ENCODE assay signal across 8 cellular contexts in genomic region chr11:83063073-83063754, GRCh38. TPM values are rescaled to one million over a fixed set of nuclear protein-coding genes. Genes with fewer than 3 reads are reported as not detected.
DNase-seq lines count a peak whose midpoint lies in the region; ATAC-seq and TF ChIP-seq lines count a peak whose summit lies in the region.

No MANE protein-coding gene starts in this region.

- DNase-seq in Ammon's horn (ENCODE audit: low spot score) (peak; percentile 7), left ventricle myocardium inferior (no peak), thyroid gland (peak; percentile 14 to 25), SK-N-SH (no peak)
- DNase-seq in T-helper 2 cell treated with Interferon-gamma antibody and Interleukin-4, amounts not matched to agents 5 μg/mL and 100 μg/mL, for 36 hours (ENCODE audit: low spot score), result peak; percentile 13
- no peak for DNase-seq in effector CD4-positive, alpha-beta T cell

- H3K9ac ChIP-seq in SK-N-SH, result no peak overlapping the region

- H3K9me3 ChIP-seq in left ventricle myocardium inferior (replicated peaks), result no peaks in the 10 kb centered on the region
- H3K9me3 ChIP-seq in thyroid gland, result no peaks in the 10 kb centered on the region
- no peaks in the 10 kb centered on the region; the same call in 1 of the 2 replicates for H3K9me3 ChIP-seq in SK-N-SH

- peaks cover 27% of the 10 kb centered on the region for H3K36me3 Mint-ChIP-seq in T-helper 2 cell treated with Interferon-gamma antibody and Interleukin-4, amounts not matched to agents 5 μg/mL and 100 μg/mL, for 36 hours (ENCODE audit: low read depth)

- H3K27ac ChIP-seq in left ventricle myocardium inferior (replicated peaks) (peak overlapping the region; percentile 60), thyroid gland (peak overlapping the region; percentile 85 to 87 (median 87)), SK-N-SH (ENCODE audit: low read depth in 2 of 2, low read length in 1 of 2) (no peak overlapping the region)

- ATAC-seq in GM18907 (IDR thresholded peaks at IDR 0.05; ENCODE audit: unreplicated experiment), result peak; percentile 76
- peak; percentile 68 for ATAC-seq in HG03060 (IDR thresholded peaks at IDR 0.05; ENCODE audit: low read depth, unreplicated experiment)

- TF ChIP-seq RAD21 in SK-N-SH (IDR thresholded peaks at IDR 0.05; ENCODE audit: low read length), result no peak

- POLR2A ChIA-PET in SK-N-SH (lab: Yijun Ruan, JAX), result no interaction called here

- intact Hi-C loops in left ventricle myocardium inferior (cut with micrococcal nuclease) (loop anchor here (10.0 kb wide), 1 partner anchor 58 kb away; no protein-coding TSS in a partner anchor), thyroid gland (cut with DNase I) (no loop called here)

- TF ChIP-seq EP300 in SK-N-SH (IDR thresholded peaks at IDR 0.05; ENCODE audit: borderline replicate concordance in 1 of 2, low read depth in 1 of 2, low read length in 1 of 2), result no peak

- CTCF ChIA-PET in SK-N-SH (lab: Yijun Ruan, JAX), result interaction anchor here (1.5 kb wide), 1 partner anchor 8 kb away, joined by 4 read pairs; the partner anchor contains the start of gene RAB30

- H3K36me3 ChIP-seq in left ventricle myocardium inferior, result no peaks in the 10 kb centered on the region
- no peaks in the 10 kb centered on the region for H3K36me3 ChIP-seq in thyroid gland
- no peaks in the 10 kb centered on the region for H3K36me3 ChIP-seq in SK-N-SH (replicated peaks in 1 of 2; ENCODE audit: control insufficient read depth in 1 of 2, insufficient read depth in 2 of 2, low read length in 1 of 2)

- H3K79me2 ChIP-seq in SK-N-SH (ENCODE audit: insufficient read depth), result peaks cover 92% of the 10 kb centered on the region

- peak overlapping the region; percentile 82 for H3K4me3 Mint-ChIP-seq in T-helper 2 cell treated with Interferon-gamma antibody and Interleukin-4, amounts not matched to agents 5 μg/mL and 100 μg/mL, for 36 hours

- peaks cover 34% of the 10 kb centered on the region for H3K4me1 Mint-ChIP-seq in T-helper 2 cell treated with Interferon-gamma antibody and Interleukin-4, amounts not matched to agents 5 μg/mL and 100 μg/mL, for 36 hours (ENCODE audit: low read depth)

- peaks cover 61% of the 10 kb centered on the region for H3K4me1 ChIP-seq in left ventricle myocardium inferior
- H3K4me1 ChIP-seq in thyroid gland, result peaks cover 17 to 18% of the 10 kb centered on the region in 2 donors
- no peaks in the 10 kb centered on the region for H3K4me1 ChIP-seq in SK-N-SH (ENCODE audit: control insufficient read depth in 1 of 2, insufficient read depth in 2 of 2, low read depth in 1 of 2, low read length in 1 of 2)

- H3K4me2 ChIP-seq in SK-N-SH, result no peak overlapping the region

- peak in 1 of 2 donors; percentile 23 for TF ChIP-seq POLR2A in thyroid gland (IDR thresholded peaks at IDR 0.05)

- H3K27me3 Mint-ChIP-seq in T-helper 2 cell treated with Interferon-gamma antibody and Interleukin-4, amounts not matched to agents 5 μg/mL and 100 μg/mL, for 36 hours (ENCODE audit: low read depth), result no peaks in the 10 kb centered on the region

- TF ChIP-seq CTCF in left ventricle myocardium inferior (IDR thresholded peaks at IDR 0.05; ENCODE audit: borderline replicate concordance) (no peak), thyroid gland (IDR thresholded peaks at IDR 0.05) (no peak), SK-N-SH (IDR thresholded peaks at IDR 0.05) (no peak)

- H2AFZ ChIP-seq in SK-N-SH (ENCODE audit: low read depth), result no peak overlapping the region

- no peaks in the 10 kb centered on the region for H3K9me2 ChIP-seq in SK-N-SH

- WGBS in thyroid gland, 2 donors, result 14 to 20% methylated on average over 7 of the region's 7 CpGs
- 79% methylated on average over 7 of the region's 7 CpGs for WGBS in SK-N-SH (ENCODE audit: low lambda C conversion rate)

- H3F3A ChIP-seq in SK-N-SH (replicated peaks; ENCODE audit: insufficient read depth), result peaks cover 3% of the 10 kb centered on the region

- H3K27me3 ChIP-seq in left ventricle myocardium inferior (ENCODE audit: low read depth) (no peaks in the 10 kb centered on the region), thyroid gland (no peaks in the 10 kb centered on the region), SK-N-SH (ENCODE audit: insufficient read depth) (no peaks in the 10 kb centered on the region)

- H3K27ac Mint-ChIP-seq in T-helper 2 cell treated with Interferon-gamma antibody and Interleukin-4, amounts not matched to agents 5 μg/mL and 100 μg/mL, for 36 hours, result peak overlapping the region; percentile 97

- peaks cover 24% of the 10 kb centered on the region for H3K9me3 Mint-ChIP-seq in T-helper 2 cell treated with Interferon-gamma antibody and Interleukin-4, amounts not matched to agents 5 μg/mL and 100 μg/mL, for 36 hours

- H4K20me1 ChIP-seq in SK-N-SH (ENCODE audit: insufficient read depth), result no peaks in the 10 kb centered on the region

- H3K4me3 ChIP-seq in left ventricle myocardium inferior (peak overlapping the region; percentile 29), thyroid gland (replicated peaks in 1 of 3) (peak overlapping the region in 1 of 3 donors; percentile 4), SK-N-SH (ENCODE audit: low read depth in 2 of 2, low read length in 1 of 2) (no peak overlapping the region)

TF ChIP-seq in SK-N-SH, 30 proteins besides CTCF, POLR2A, EP300 and RAD21:
- TF ChIP-seq RXRA (IDR thresholded peaks at IDR 0.05; ENCODE audit: borderline replicate concordance, low read depth), result no peak
- TF ChIP-seq NFIC (IDR thresholded peaks at IDR 0.05; ENCODE audit: borderline replicate concordance), result no peak
- TF ChIP-seq TEAD4 (IDR thresholded peaks at IDR 0.05; ENCODE audit: borderline replicate concordance, insufficient read depth), result no peak
- TF ChIP-seq, protein P1, sequence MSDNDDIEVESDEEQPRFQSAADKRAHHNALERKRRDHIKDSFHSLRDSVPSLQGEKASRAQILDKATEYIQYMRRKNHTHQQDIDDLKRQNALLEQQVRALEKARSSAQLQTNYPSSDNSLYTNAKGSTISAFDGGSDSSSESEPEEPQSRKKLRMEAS (IDR thresholded peaks at IDR 0.05; ENCODE audit: low read depth), result no peak
- TF ChIP-seq, protein P2, sequence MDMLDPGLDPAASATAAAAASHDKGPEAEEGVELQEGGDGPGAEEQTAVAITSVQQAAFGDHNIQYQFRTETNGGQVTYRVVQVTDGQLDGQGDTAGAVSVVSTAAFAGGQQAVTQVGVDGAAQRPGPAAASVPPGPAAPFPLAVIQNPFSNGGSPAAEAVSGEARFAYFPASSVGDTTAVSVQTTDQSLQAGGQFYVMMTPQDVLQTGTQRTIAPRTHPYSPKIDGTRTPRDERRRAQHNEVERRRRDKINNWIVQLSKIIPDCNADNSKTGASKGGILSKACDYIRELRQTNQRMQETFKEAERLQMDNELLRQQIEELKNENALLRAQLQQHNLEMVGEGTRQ (IDR thresholded peaks at IDR 0.05; ENCODE audit: borderline replicate concordance, low read depth, low read length), result no peak
- TF ChIP-seq, protein P3, sequence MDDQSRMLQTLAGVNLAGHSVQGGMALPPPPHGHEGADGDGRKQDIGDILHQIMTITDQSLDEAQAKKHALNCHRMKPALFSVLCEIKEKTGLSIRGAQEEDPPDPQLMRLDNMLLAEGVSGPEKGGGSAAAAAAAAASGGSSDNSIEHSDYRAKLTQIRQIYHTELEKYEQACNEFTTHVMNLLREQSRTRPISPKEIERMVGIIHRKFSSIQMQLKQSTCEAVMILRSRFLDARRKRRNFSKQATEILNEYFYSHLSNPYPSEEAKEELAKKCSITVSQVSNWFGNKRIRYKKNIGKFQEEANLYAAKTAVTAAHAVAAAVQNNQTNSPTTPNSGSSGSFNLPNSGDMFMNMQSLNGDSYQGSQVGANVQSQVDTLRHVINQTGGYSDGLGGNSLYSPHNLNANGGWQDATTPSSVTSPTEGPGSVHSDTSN (IDR thresholded peaks at IDR 0.05), result no peak
- no peak for TF ChIP-seq GABPA (IDR thresholded peaks at IDR 0.05; ENCODE audit: low read depth)
- no peak for TF ChIP-seq FOXM1 (IDR thresholded peaks at IDR 0.05; ENCODE audit: low read depth)
- no peak for TF ChIP-seq SMC3 (IDR thresholded peaks at IDR 0.05; ENCODE audit: low read depth, low read length)
- TF ChIP-seq TAF1 (IDR thresholded peaks at IDR 0.05; ENCODE audit: borderline replicate concordance, low read depth, low read length), result no peak
- TF ChIP-seq POLR2AphosphoS5 (IDR thresholded peaks at IDR 0.05; ENCODE audit: low read depth, low read length), result no peak
- TF ChIP-seq, protein P4, sequence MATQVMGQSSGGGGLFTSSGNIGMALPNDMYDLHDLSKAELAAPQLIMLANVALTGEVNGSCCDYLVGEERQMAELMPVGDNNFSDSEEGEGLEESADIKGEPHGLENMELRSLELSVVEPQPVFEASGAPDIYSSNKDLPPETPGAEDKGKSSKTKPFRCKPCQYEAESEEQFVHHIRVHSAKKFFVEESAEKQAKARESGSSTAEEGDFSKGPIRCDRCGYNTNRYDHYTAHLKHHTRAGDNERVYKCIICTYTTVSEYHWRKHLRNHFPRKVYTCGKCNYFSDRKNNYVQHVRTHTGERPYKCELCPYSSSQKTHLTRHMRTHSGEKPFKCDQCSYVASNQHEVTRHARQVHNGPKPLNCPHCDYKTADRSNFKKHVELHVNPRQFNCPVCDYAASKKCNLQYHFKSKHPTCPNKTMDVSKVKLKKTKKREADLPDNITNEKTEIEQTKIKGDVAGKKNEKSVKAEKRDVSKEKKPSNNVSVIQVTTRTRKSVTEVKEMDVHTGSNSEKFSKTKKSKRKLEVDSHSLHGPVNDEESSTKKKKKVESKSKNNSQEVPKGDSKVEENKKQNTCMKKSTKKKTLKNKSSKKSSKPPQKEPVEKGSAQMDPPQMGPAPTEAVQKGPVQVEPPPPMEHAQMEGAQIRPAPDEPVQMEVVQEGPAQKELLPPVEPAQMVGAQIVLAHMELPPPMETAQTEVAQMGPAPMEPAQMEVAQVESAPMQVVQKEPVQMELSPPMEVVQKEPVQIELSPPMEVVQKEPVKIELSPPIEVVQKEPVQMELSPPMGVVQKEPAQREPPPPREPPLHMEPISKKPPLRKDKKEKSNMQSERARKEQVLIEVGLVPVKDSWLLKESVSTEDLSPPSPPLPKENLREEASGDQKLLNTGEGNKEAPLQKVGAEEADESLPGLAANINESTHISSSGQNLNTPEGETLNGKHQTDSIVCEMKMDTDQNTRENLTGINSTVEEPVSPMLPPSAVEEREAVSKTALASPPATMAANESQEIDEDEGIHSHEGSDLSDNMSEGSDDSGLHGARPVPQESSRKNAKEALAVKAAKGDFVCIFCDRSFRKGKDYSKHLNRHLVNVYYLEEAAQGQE (IDR thresholded peaks at IDR 0.05; ENCODE audit: low read depth, low read length), result no peak
- no peak for TF ChIP-seq NRF1 (IDR thresholded peaks at IDR 0.05; ENCODE audit: low read depth, low read length)
- no peak for TF ChIP-seq CHD2 (IDR thresholded peaks at IDR 0.05; ENCODE audit: low read length, partially characterized antibody)
- TF ChIP-seq JUND (IDR thresholded peaks at IDR 0.05), result no peak

RNA-seq across cellular contexts. Expression of gene RAB30, which starts 8.5 kb away (rescaled TPM):
- total RNA-seq in left ventricle myocardium inferior (24.7 TPM), thyroid gland (10 to 100 TPM; 12.0 to 30.0 (median 22.8) TPM)
- 3.3 and 4.5 TPM in 2 replicates for polyA plus RNA-seq in SK-N-SH (2012; rRNA removed)
- 3.3 and 4.4 TPM in 2 replicates for polyA plus RNA-seq in SK-N-SH (2012; cell fraction: cytosol; rRNA removed)
- polyA plus RNA-seq in SK-N-SH (2012; cell fraction: nucleus; rRNA removed), result 1.8 and 3.7 TPM in 2 replicates

Comparison
In these comparisons a context has a peak if more than half of its experiments do, and no peak if none do; other contexts are left out.
1. DNase-seq: peak in Ammon's horn (single experiment), T-helper 2 cell treated with Interferon-gamma antibody and Interleukin-4, amounts not matched to agents 5 μg/mL and 100 μg/mL, for 36 hours (single experiment) and thyroid gland (2 of 2); none in left ventricle myocardium inferior (single experiment), SK-N-SH (single experiment) and effector CD4-positive, alpha-beta T cell (single experiment).
2. H3K27ac ChIP-seq: peak in left ventricle myocardium inferior (single experiment) and thyroid gland (3 of 3); none in SK-N-SH (0 of 2).